8 cellular contexts compared by ENCODE assay signal in genomic region chr1:112700290-112701226, GRCh38. TPM values are rescaled to one million over a fixed set of nuclear protein-coding genes. Genes with fewer than 3 reads are reported as not detected.
DNase-seq lines count a peak whose midpoint lies in the region; ATAC-seq and TF ChIP-seq lines count a peak whose summit lies in the region.

No MANE protein-coding gene starts in this region.

- no CpG with 5 or more reads among the region's 7 CpGs for WGBS in gastroesophageal sphincter (ENCODE audit: low coverage in 1 of 2), 2 donors

- peak; percentile 85 for ATAC-seq in gastroesophageal sphincter
- ATAC-seq in thoracic aorta (ENCODE audit: insufficient number of reproducible peaks, low FRiP score, low read depth): peak; percentile 78

- no peak overlapping the region for H3K4me3 Mint-ChIP-seq in activated naive CD4-positive, alpha-beta T cell treated with anti-CD3 and anti-CD28 coated beads, Interleukin-2, amount 10 ng/mL, durations not matched to agents 7 days and 5 days

- peak in 1 of 2 donors; percentile 3 for TF ChIP-seq POLR2A in gastroesophageal sphincter (IDR thresholded peaks at IDR 0.05)

- H3K4me1 Mint-ChIP-seq in activated naive CD4-positive, alpha-beta T cell treated with anti-CD3 and anti-CD28 coated beads, Interleukin-2, amount 10 ng/mL, durations not matched to agents 7 days and 5 days: peaks cover 56% of the 10 kb centered on the region

- TF ChIP-seq CTCF in GM20000 (IDR thresholded peaks at IDR 0.05; ENCODE audit: extremely low read depth, missing control alignments): no peak
- TF ChIP-seq CTCF in gastroesophageal sphincter (IDR thresholded peaks at IDR 0.05): peak in 1 of 4 experiments; percentile 34
- TF ChIP-seq CTCF in thoracic aorta (IDR thresholded peaks at IDR 0.05): no peak

- peaks cover 17% of the 10 kb centered on the region for H3K36me3 Mint-ChIP-seq in activated naive CD4-positive, alpha-beta T cell treated with anti-CD3 and anti-CD28 coated beads, Interleukin-2, amount 10 ng/mL, durations not matched to agents 7 days and 5 days

- no peaks in the 10 kb centered on the region for H3K9me3 ChIP-seq in gastroesophageal sphincter
- H3K9me3 ChIP-seq in thoracic aorta: no peaks in the 10 kb centered on the region

- H3K4me1 ChIP-seq in gastroesophageal sphincter (peaks cover 5 to 84% (median 61%) of the 10 kb centered on the region in 3 donors), thoracic aorta (ENCODE audit: control insufficient read depth in 1 of 2, low read depth in 2 of 2) (peaks cover 20 to 63% of the 10 kb centered on the region in 2 donors)

- no peaks in the 10 kb centered on the region for H3K9me3 Mint-ChIP-seq in activated naive CD4-positive, alpha-beta T cell treated with anti-CD3 and anti-CD28 coated beads, Interleukin-2, amount 10 ng/mL, durations not matched to agents 7 days and 5 days

- H3K36me3 ChIP-seq in gastroesophageal sphincter (peaks cover 0 to 65% of the 10 kb centered on the region in 2 donors), thoracic aorta (peaks cover 31% of the 10 kb centered on the region)

- no peak overlapping the region for H3K4me3 ChIP-seq in gastroesophageal sphincter
- peak overlapping the region; percentile 32 for H3K4me3 ChIP-seq in thoracic aorta

- no peaks in the 10 kb centered on the region for H3K27me3 Mint-ChIP-seq in activated naive CD4-positive, alpha-beta T cell treated with anti-CD3 and anti-CD28 coated beads, Interleukin-2, amount 10 ng/mL, durations not matched to agents 7 days and 5 days

- DNase-seq in C1 segment of cervical spinal cord (lab: John Stamatoyannopoulos, UW) (peak in 13 of 14 donors; percentile 28 to 91 (median 81)), GM20000 (ENCODE audit: low spot score) (peak; percentile 79), KG1 (lab: John Stamatoyannopoulos, UW) (peak; percentile 88), SHP77 (lab: John Stamatoyannopoulos, UW) (peak; percentile 66 to 85), nucleus accumbens (lab: John Stamatoyannopoulos, UW) (peak in 55 of 56 donors; percentile 34 to 96 (median 83)), thoracic aorta (ENCODE audit: low spot score) (peak; percentile 97)
- DNase-seq in activated naive CD4-positive, alpha-beta T cell treated with anti-CD3 and anti-CD28 coated beads, Interleukin-2, amount 10 ng/mL, durations not matched to agents 7 days and 5 days: peak; percentile 78

- H3K27ac ChIP-seq in gastroesophageal sphincter (peak overlapping the region; percentile 67 to 100 (median 94)), thoracic aorta (peak overlapping the region; percentile 72 to 87)

- no peaks in the 10 kb centered on the region for H3K27me3 ChIP-seq in gastroesophageal sphincter
- no peaks in the 10 kb centered on the region for H3K27me3 ChIP-seq in thoracic aorta (replicated peaks; ENCODE audit: insufficient read depth)

- CTCF ChIA-PET in activated naive CD4-positive, alpha-beta T cell treated with anti-CD3 and anti-CD28 coated beads, Interleukin-2, amount 10 ng/mL, durations not matched to agents 7 days and 5 days (lab: Charles Lee): interaction anchor here (0.9 to 1.3 kb wide), 3 partner anchors 7 to 16 kb away, joined by 3 to 4 read pairs (median 3); partner anchors contain the start of gene PPM1J

- peak overlapping the region; percentile 86 for H3K27ac Mint-ChIP-seq in activated naive CD4-positive, alpha-beta T cell treated with anti-CD3 and anti-CD28 coated beads, Interleukin-2, amount 10 ng/mL, durations not matched to agents 7 days and 5 days

- no peak for TF ChIP-seq EP300 in gastroesophageal sphincter (IDR thresholded peaks at IDR 0.05)

RNA-seq across cellular contexts. Expression of gene RHOC, which starts 6.4 kb away (rescaled TPM):
- total RNA-seq in gastroesophageal sphincter (100 to 1,000 TPM; 183 to 354 (median 240) TPM), thoracic aorta (100 to 1,000 TPM; 297 to 378 TPM)

RNA-seq across cellular contexts. Expression of gene PPM1J, which starts 14.6 kb away (rescaled TPM):
- total RNA-seq in gastroesophageal sphincter (1 to 10 TPM in 2 of 4 donors, under 1 TPM in 2; 0.35 to 2.8 (median 1.7) TPM), thoracic aorta (1 to 10 TPM; 2.3 to 2.7 TPM)

RNA-seq across cellular contexts. Expression of gene MOV10, which starts 26.1 kb away (rescaled TPM):
- total RNA-seq in gastroesophageal sphincter (10 to 100 TPM; 13.4 to 25.3 (median 18.8) TPM), thoracic aorta (10 to 100 TPM; 28.3 to 31.9 TPM)
